ENCODE assay signal across 21 cellular contexts in the genomic region with DNA sequence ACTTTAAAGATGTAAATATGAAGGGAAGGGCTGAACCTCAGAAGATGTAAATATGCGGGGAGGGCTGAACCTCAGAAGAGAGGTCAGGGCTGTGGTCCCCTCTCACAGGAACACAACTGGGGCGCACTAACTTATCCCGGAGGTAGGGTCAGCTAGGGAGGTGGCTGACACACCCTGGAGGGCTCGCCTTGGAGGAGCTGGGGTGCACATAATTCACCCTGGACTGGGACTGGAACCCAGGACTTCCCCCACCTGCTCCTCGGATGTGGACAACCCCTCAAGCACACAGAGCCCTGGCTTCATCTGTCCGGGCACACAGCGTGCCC. TPM values are rescaled to one million over a fixed set of nuclear protein-coding genes. Genes with fewer than 3 reads are reported as not detected.
A peak's percentile ranks its signal among the peaks of the same experiment; 100 is the strongest.
DNase-seq lines count a peak whose midpoint lies in the region; ATAC-seq, FAIRE-seq and TF ChIP-seq lines count a peak whose summit lies in the region.
"Had no signal": no experiment of that assay in that cellular context is flagged by ENCODE, and none has a peak within 500 bp of the region (broad histone marks: within the 10 kb centered on the region; RNA-seq: fewer than 3 reads in every experiment).

No MANE protein-coding gene starts in this region.

- no peaks in the 10 kb centered on the region for H3K36me3 Mint-ChIP-seq in activated T-cell treated with anti-CD3 and anti-CD28 coated beads, Interleukin-2, amount 50 U/mL, for 72 hours (ENCODE audit: insufficient read depth in 2 of 2)

- peak overlapping the region; percentile 95 for H2AFZ ChIP-seq in H1 (ENCODE audit: low read length)

- POLR2A ChIA-PET in H1 (lab: Charles Lee; ENCODE audit: partially characterized antibody), result interaction anchor here (1.1 to 2.8 kb wide), 3 partner anchors 9 to 78 kb away, joined by 5 to 8 read pairs (median 5); no protein-coding TSS in a partner anchor

- H3K27me3 ChIP-seq in H1 (replicated peaks in 1 of 4; ENCODE audit: control insufficient read depth in 3 of 4, extremely low read depth in 1 of 4, insufficient read depth in 3 of 4, low read length in 3 of 4) (peaks cover 3 to 19% (median 14%) of the 10 kb centered on the region in 4 experiments; a peak in 6 of 7 replicates), mesendoderm (ENCODE audit: insufficient read depth, low read length, poor library complexity) (no peaks in the 10 kb centered on the region), stomach (peaks cover 0 to 51% (median 16%) of the 10 kb centered on the region in 3 donors)

- peak overlapping the region; percentile 77 for H4K91ac ChIP-seq in H1 (replicated peaks; ENCODE audit: insufficient read length, low read length)

- H3K9me3 Mint-ChIP-seq in activated T-cell treated with anti-CD3 and anti-CD28 coated beads, Interleukin-2, amount 50 U/mL, for 72 hours, result no peaks in the 10 kb centered on the region

- H3K4ac ChIP-seq in H1 (replicated peaks; ENCODE audit: insufficient read length, low read depth, low read length) (peak overlapping the region; percentile 39), mesendoderm (ENCODE audit: low read depth, low read length) (no peak overlapping the region)

- peaks cover 8% of the 10 kb centered on the region for H3K4me1 Mint-ChIP-seq in activated T-cell treated with anti-CD3 and anti-CD28 coated beads, Interleukin-2, amount 50 U/mL, for 72 hours (ENCODE audit: low read depth)
- H3K4me1 Mint-ChIP-seq: CD14-positive monocyte had no signal

- H2BK5ac ChIP-seq in H1 (ENCODE audit: low read depth, low read length), result no peak overlapping the region
- no peak overlapping the region for H2BK5ac ChIP-seq in mesendoderm (ENCODE audit: low read length)

- no peak for TF ChIP-seq EP300 in H1 (IDR thresholded peaks at IDR 0.05; ENCODE audit: borderline replicate concordance in 1 of 2, low read depth in 2 of 2, low read length in 2 of 2)
- TF ChIP-seq EP300 in stomach (IDR thresholded peaks at IDR 0.05), result no peak

- ATAC-seq in activated T-cell treated with anti-CD3 and anti-CD28 coated beads, Interleukin-2, amount 50 U/mL, for 72 hours (replicated peaks in 1 of 2), result peak; percentile 4 to 20
- ATAC-seq in GM18861 (IDR thresholded peaks at IDR 0.05; ENCODE audit: unreplicated experiment) (no peak), HG03439 (IDR thresholded peaks at IDR 0.05; ENCODE audit: unreplicated experiment) (no peak)

- H3K9ac ChIP-seq in H1 (replicated peaks in 1 of 4; ENCODE audit: extremely low read depth in 1 of 4, low read depth in 3 of 4, low read length in 3 of 4) (no peak overlapping the region), mesendoderm (ENCODE audit: low read length) (peak overlapping the region; percentile 67)

- H2BK120ac ChIP-seq in H1 (replicated peaks; ENCODE audit: low read depth, low read length) (no peak overlapping the region), mesendoderm (ENCODE audit: low read depth, low read length) (no peak overlapping the region)

- TF ChIP-seq CTCF in H1 (IDR thresholded peaks at IDR 0.05; ENCODE audit: control extremely low read depth in 1 of 3, insufficient read depth in 1 of 3, low read depth in 1 of 3, low read length in 3 of 3) (no peak), stomach (IDR thresholded peaks at IDR 0.05) (no peak)

- no peaks in the 10 kb centered on the region for H3K79me2 ChIP-seq in H1 (ENCODE audit: control insufficient read depth in 1 of 2, insufficient read depth in 2 of 2, low read length in 2 of 2)
- no peaks in the 10 kb centered on the region for H3K79me2 ChIP-seq in mesendoderm (ENCODE audit: control insufficient read depth, insufficient read depth, low read length)

- no peak overlapping the region for H2AK5ac ChIP-seq in H1 (ENCODE audit: low read depth, low read length)
- no peak overlapping the region for H2AK5ac ChIP-seq in mesendoderm (ENCODE audit: low read length)

- H3K56ac ChIP-seq in H1 (replicated peaks; ENCODE audit: insufficient read length, low read depth, low read length) (no peak overlapping the region), mesendoderm (ENCODE audit: low read length) (peak overlapping the region; percentile 85)

- H2BK20ac ChIP-seq in H1 (ENCODE audit: low read length), result no peak overlapping the region

- H3K4me1 ChIP-seq in H1 (replicated peaks in 1 of 4; ENCODE audit: control insufficient read depth in 3 of 4, insufficient read depth in 4 of 4, low read length in 3 of 4), result peaks cover 2 to 11% (median 7%) of the 10 kb centered on the region in 4 experiments; a peak in 6 of 7 replicates
- H3K4me1 ChIP-seq in mesendoderm (ENCODE audit: control insufficient read depth, low read depth, low read length), result peaks cover 1% of the 10 kb centered on the region
- peaks cover 11 to 24% (median 17%) of the 10 kb centered on the region in 4 donors for H3K4me1 ChIP-seq in stomach

- H2BK15ac ChIP-seq in H1 (ENCODE audit: low read length), result no peak overlapping the region
- no peak overlapping the region for H2BK15ac ChIP-seq in mesendoderm (replicated peaks; ENCODE audit: low read depth)

- H3K23ac ChIP-seq in H1 (ENCODE audit: insufficient read length) (no peak overlapping the region), mesendoderm (ENCODE audit: low read length) (no peak overlapping the region)

- H4K8ac ChIP-seq in H1 (ENCODE audit: extremely low read depth, insufficient read depth, low read length) (peak overlapping the region; percentile 63; the same call in 1 of the 2 replicates), mesendoderm (ENCODE audit: low read depth, low read length) (no peak overlapping the region)

- H3K27ac ChIP-seq in H1 (ENCODE audit: low read depth, low read length), result no peak overlapping the region
- no peak overlapping the region for H3K27ac ChIP-seq in mesendoderm (ENCODE audit: low read depth, low read length)
- H3K27ac ChIP-seq in stomach, result no peak overlapping the region
- H3K27ac ChIP-seq: Peyer's patch, tibial nerve had no signal

- H3K4me2 ChIP-seq in H1 (ENCODE audit: insufficient read depth in 1 of 2, low read depth in 2 of 2, low read length in 2 of 2) (peak overlapping the region; percentile 54 to 94), mesendoderm (ENCODE audit: low read length) (peak overlapping the region; percentile 81)

- H4K20me1 ChIP-seq in H1 (replicated peaks in 1 of 2; ENCODE audit: control insufficient read depth in 1 of 2, insufficient read depth in 2 of 2, low read length in 2 of 2), result no peaks in the 10 kb centered on the region

- H3K4me3 Mint-ChIP-seq in activated T-cell treated with anti-CD3 and anti-CD28 coated beads, Interleukin-2, amount 50 U/mL, for 72 hours, result peak overlapping the region in 1 of 2 donors; percentile 23

- peak overlapping the region; percentile 29; the same call in 1 of the 2 replicates for H2BK12ac ChIP-seq in H1 (ENCODE audit: low read depth, low read length)

- H3K4me3 ChIP-seq in H1 (ENCODE audit: extremely low read depth in 1 of 4, insufficient read depth in 2 of 4, low read depth in 3 of 4, low read length in 4 of 4) (peak overlapping the region; percentile 54 to 64 (median 60)), mesendoderm (ENCODE audit: low read length) (no peak overlapping the region), stomach (peak overlapping the region; percentile 35 to 53 (median 42))
- H3K4me3 ChIP-seq: tibial nerve had no signal

- H3K36me3 ChIP-seq in H1 (ENCODE audit: control insufficient read depth in 2 of 4, insufficient read depth in 4 of 4, low read length in 3 of 4) (no peaks in the 10 kb centered on the region), mesendoderm (ENCODE audit: control insufficient read depth, insufficient read depth, low read length) (no peaks in the 10 kb centered on the region), stomach (no peaks in the 10 kb centered on the region)
- H3K36me3 ChIP-seq: Peyer's patch had no signal

- intact Hi-C loops in stomach (cut with DNase I; ENCODE audit: low total_unique reads), result no loop called here

- no peak for FAIRE-seq in H1 (lab: Jason Lieb, UNC)
- FAIRE-seq: A204.1 had no signal

- no peak overlapping the region for H3K27ac Mint-ChIP-seq in activated T-cell treated with anti-CD3 and anti-CD28 coated beads, Interleukin-2, amount 50 U/mL, for 72 hours
- H3K27ac Mint-ChIP-seq: CD14-positive monocyte had no signal

- WGBS in H1 (ENCODE audit: extremely low coverage in 1 of 2, insufficient coverage in 1 of 2, insufficient read length in 1 of 2, insufficient replicate concordance in 2 of 2, low coverage in 1 of 2, low lambda C conversion rate in 2 of 2, missing lambda C conversion rate in 1 of 2), 2 experiments, result 77% methylated on average over 7 of the region's 7 CpGs; no CpG with 5 or more reads in 1 of the 2 experiments
- no CpG with 5 or more reads among the region's 7 CpGs for WGBS in mesendoderm (ENCODE audit: extremely low coverage, insufficient coverage, low lambda C conversion rate)
- 43 to 58% (median 55%) methylated on average over 7 of the region's 7 CpGs for WGBS in stomach, 5 donors

- DNase-seq in activated T-cell treated with anti-CD3 and anti-CD28 coated beads, Interleukin-2, amount 50 U/mL, for 72 hours, result no peak
- DNase-seq in activated T-cell treated with anti-CD3 and anti-CD28 coated beads, Interleukin-2, amount 50 U/mL, for 1 hour, result no peak
- no peak for DNase-seq in H1 (ENCODE audit: low read depth in 1 of 2, low spot score in 2 of 2)
- no peak for DNase-seq in mesendoderm
- DNase-seq in stomach, result no peak
- no peak for DNase-seq in GM19240 (ENCODE audit: insufficient read length, low spot score)
- DNase-seq: activated effector memory CD4-positive, alpha-beta T cell treated with anti-CD3 and anti-CD28 coated beads, Interleukin-2, amount 50 U/mL, for 16 hours; aorta; DMS79; left cardiac atrium; NCI-H2029 treated with DMSO at 0.1 percent for 48 hours; NCI-H524 treated with DMSO at 0.1 percent for 48 hours; retina; stimulated activated CD4-positive, alpha-beta T cell treated with anti-CD3 and anti-CD28 coated beads, Interleukin-2, amount 100 ng/mL, for 24 hours; stimulated activated CD8-positive, alpha-beta memory T cell treated with anti-CD3 and anti-CD28 coated beads, Interleukin-4, amount 100 ng/mL, for 48 hours had no signal

- H4K5ac ChIP-seq in H1 (ENCODE audit: insufficient read length, low read depth, low read length) (peak overlapping the region; percentile 7), mesendoderm (ENCODE audit: low read length) (no peak overlapping the region)

- no peak for TF ChIP-seq RAD21 in H1 (IDR thresholded peaks at IDR 0.05 in 1 of 2, conservative IDR thresholded peaks at IDR 0.05 in 1 of 2; ENCODE audit: low read depth in 2 of 2, low read length in 2 of 2)

- no peak for TF ChIP-seq POLR2A in H1 (IDR thresholded peaks at IDR 0.05; ENCODE audit: control extremely low read depth in 1 of 2, low read depth in 2 of 2, low read length in 2 of 2)
- no peak for TF ChIP-seq POLR2A in stomach (IDR thresholded peaks at IDR 0.05)

- no peaks in the 10 kb centered on the region for H3K79me1 ChIP-seq in H1 (ENCODE audit: low read depth, low read length)
- no peaks in the 10 kb centered on the region for H3K79me1 ChIP-seq in mesendoderm (ENCODE audit: low read length)

- H3K18ac ChIP-seq in H1 (ENCODE audit: extremely low read depth, low read length), result peak overlapping the region; percentile 4; the same call in 1 of the 2 replicates
- H3K18ac ChIP-seq in mesendoderm (ENCODE audit: low read length), result no peak overlapping the region

- H3K27me3 Mint-ChIP-seq in activated T-cell treated with anti-CD3 and anti-CD28 coated beads, Interleukin-2, amount 50 U/mL, for 72 hours (ENCODE audit: low read depth), result peaks cover 55% of the 10 kb centered on the region

- peaks cover 5% of the 10 kb centered on the region; the same call in 1 of the 2 replicates for H3K23me2 ChIP-seq in H1 (ENCODE audit: low read depth, low read length)

- CTCF ChIA-PET in H1 (lab: Charles Lee; ENCODE audit: partially characterized antibody), result interaction anchor here (0.8 to 4.6 kb wide), 4 partner anchors 9 to 49 kb away, joined by 3 to 16 read pairs (median 6); a partner anchor contains a TSS

- H3K14ac ChIP-seq in H1 (ENCODE audit: insufficient read length), result no peak overlapping the region

- H3K9me3 ChIP-seq in H1 (ENCODE audit: insufficient read depth in 2 of 2, low read depth in 1 of 2, low read length in 1 of 2) (no peaks in the 10 kb centered on the region), stomach (no peaks in the 10 kb centered on the region)
- H3K9me3 ChIP-seq: Peyer's patch, tibial nerve had no signal

RNA-seq across cellular contexts. Expression of a gene that starts 13.9 kb away (rescaled TPM):
- under 1 TPM; 0.51 to 0.77 TPM for total RNA-seq in activated T-cell treated with anti-CD3 and anti-CD28 coated beads, Interleukin-2, amount 50 U/mL, for 72 hours
- total RNA-seq in H1 (2021; fragmentation: NEBNext Ultra II Directional; extraction: Animal tissue kit (Norgen Biotek cat#: 25700)), result 3.6 and 5.5 TPM in 2 replicates
- polyA plus RNA-seq in H1 (2011; rRNA removed), result 4.8 and 5.8 TPM in 2 replicates
- polyA plus RNA-seq in H1 (2011; cell fraction: cytosol; rRNA removed), result 6.0 TPM
- 8.8 TPM for polyA plus RNA-seq in H1 (2011; cell fraction: nucleus; rRNA removed)
- polyA plus RNA-seq in H1 (2012, experiment 1 of 2), result 5.3 to 9.5 TPM (median 6.2 TPM) in 4 replicates
- 3.2 TPM for polyA plus RNA-seq in H1 (2012, experiment 2 of 2)
- polyA plus RNA-seq in H1 (2013, experiment 1 of 2), result 5.0 TPM
- polyA plus RNA-seq in H1 (2013, experiment 2 of 2), result 6.0 TPM
- 10.5 and 14.2 TPM in 2 replicates for polyA minus RNA-seq in H1 (2011; rRNA and poly(A)+ RNA removed)
- 5.3 TPM for polyA minus RNA-seq in H1 (2011; cell fraction: cytosol; rRNA and poly(A)+ RNA removed)
- 4.1 TPM for polyA minus RNA-seq in H1 (2011; cell fraction: nucleus; rRNA and poly(A)+ RNA removed)
- polyA plus RNA-seq in mesendoderm (2013, experiment 1 of 2), result 3.7 TPM
- polyA plus RNA-seq in mesendoderm (2013, experiment 2 of 2), result 3.6 TPM
- 100 to 1,000 TPM in 1 of 5 donors, 10 to 100 TPM in 4; 19.3 to 159 (median 33.6) TPM for total RNA-seq in stomach
- polyA plus RNA-seq in stomach, result 10 to 100 TPM in 2 of 3 donors, 1 to 10 TPM in 1; 8.3 to 59.3 (median 21.6) TPM
- polyA plus RNA-seq: CD14-positive monocyte had no signal

Comparison
In these comparisons a context has a peak if more than half of its experiments do, and no peak if none do; other contexts are left out.
1. ATAC-seq: peak in activated T-cell treated with anti-CD3 and anti-CD28 coated beads, Interleukin-2, amount 50 U/mL, for 72 hours (2 of 2); none in GM18861 (single experiment) and HG03439 (single experiment).